Comparison of ENCODE assay signal across 8 cellular contexts in genomic region chrX:107119281-107119680, GRCh38. TPM values are rescaled to one million over a fixed set of nuclear protein-coding genes. Genes with fewer than 3 reads are reported as not detected.
A peak's percentile ranks its signal among the peaks of the same experiment; 100 is the strongest.
DNase-seq lines count a peak whose midpoint lies in the region; ATAC-seq, FAIRE-seq and TF ChIP-seq lines count a peak whose summit lies in the region.
"Had no signal": no experiment of that assay in that cellular context is flagged by ENCODE, and none has a peak within 500 bp of the region (broad histone marks: within the 10 kb centered on the region; RNA-seq: fewer than 3 reads in every experiment).

No MANE protein-coding gene starts in this region.

- peaks cover 6% of the 10 kb centered on the region for H3K4me1 ChIP-seq in endothelial cell of umbilical vein (ENCODE audit: control insufficient read depth, extremely low read depth, insufficient read depth, low read length)
- H3K4me1 ChIP-seq in psoas muscle, result no peaks in the 10 kb centered on the region

- H3K27me3 ChIP-seq in endothelial cell of umbilical vein (ENCODE audit: control insufficient read depth in 2 of 2, insufficient read depth in 2 of 2, low read length in 2 of 2) (no peaks in the 10 kb centered on the region), psoas muscle (ENCODE audit: insufficient read depth in 3 of 3, low read length in 2 of 3) (peaks cover 0 to 10% (median 0%) of the 10 kb centered on the region in 3 donors)

- H3K79me2 ChIP-seq in endothelial cell of umbilical vein (ENCODE audit: control insufficient read depth, insufficient read depth, low read length), result peaks cover 3% of the 10 kb centered on the region

- CTCF ChIA-PET in endothelial cell of umbilical vein (lab: Charles Lee), result no interaction called here

- TF ChIP-seq CTCF in endothelial cell of umbilical vein (IDR thresholded peaks at IDR 0.05; ENCODE audit: extremely low read depth in 1 of 2, insufficient read depth in 1 of 2, low read depth in 1 of 2, low read length in 2 of 2), result no peak
- no peak for TF ChIP-seq CTCF in psoas muscle (IDR thresholded peaks at IDR 0.05)

- FAIRE-seq in GM12892 (lab: Jason Lieb, UNC) (peak; percentile 24), endothelial cell of umbilical vein (lab: Jason Lieb, UNC) (no peak)
- FAIRE-seq: frontal cortex had no signal

- H3K4me2 ChIP-seq in endothelial cell of umbilical vein (ENCODE audit: insufficient read depth, low read length), result peak overlapping the region; percentile 80

- H2AFZ ChIP-seq in endothelial cell of umbilical vein (ENCODE audit: low read depth, low read length), result peak overlapping the region; percentile 98

- no peak for DNase-seq in GM12892 (ENCODE audit: insufficient read length)
- no peak for DNase-seq in SK-N-MC (ENCODE audit: low read depth, low spot score)
- no peak for DNase-seq in endothelial cell of umbilical vein (ENCODE audit: low read depth, low spot score)
- DNase-seq in psoas muscle, result no peak
- no peak for DNase-seq in OCI-M1 (lab: John Stamatoyannopoulos, UW)
- DNase-seq in nucleus accumbens (lab: John Stamatoyannopoulos, UW), result no peak
- DNase-seq in SK-N-DZ (ENCODE audit: low spot score), result no peak

- H3K36me3 ChIP-seq in SK-N-MC (ENCODE audit: insufficient read depth, low read length) (peaks cover 26% of the 10 kb centered on the region), endothelial cell of umbilical vein (ENCODE audit: control insufficient read depth in 2 of 2, extremely low read depth in 1 of 2, insufficient read depth in 2 of 2, low read length in 2 of 2) (peaks cover 0 to 4% of the 10 kb centered on the region in 2 experiments), psoas muscle (ENCODE audit: insufficient read depth in 1 of 2, low read depth in 1 of 2) (peaks cover 0 to 22% of the 10 kb centered on the region in 2 donors)

- no TSS peak for BruUV-seq in endothelial cell of umbilical vein (replicated peaks; lab: Mats Ljungman, UMichigan)

- dilution Hi-C loops in endothelial cell of umbilical vein (cut with MboI; ENCODE audit: extremely low pct_ligation_motif_present, low sequenced_read_pairs), result no loop called here

- H3K9me1 ChIP-seq in endothelial cell of umbilical vein (replicated peaks; ENCODE audit: control insufficient read depth, extremely low read depth, insufficient read depth, low read length), result no peaks in the 10 kb centered on the region

- WGBS in psoas muscle, 3 donors, result 74 to 100% (median 96%) methylated on average over 1 of the region's 1 CpG

- H4K20me1 ChIP-seq in endothelial cell of umbilical vein (replicated peaks; ENCODE audit: control insufficient read depth, extremely low read depth, insufficient read depth, low read length), result no peaks in the 10 kb centered on the region

- H3K9me3 ChIP-seq in SK-N-MC (ENCODE audit: low read depth, low read length) (no peaks in the 10 kb centered on the region), endothelial cell of umbilical vein (replicated peaks; ENCODE audit: control insufficient read depth, insufficient read depth, low read length) (no peaks in the 10 kb centered on the region), psoas muscle (no peaks in the 10 kb centered on the region)

- H3K4me3 ChIP-seq in SK-N-MC (peak overlapping the region; percentile 80), endothelial cell of umbilical vein (replicated peaks in 1 of 3; ENCODE audit: insufficient read depth in 1 of 3, low read depth in 1 of 3, low read length in 3 of 3) (no peak overlapping the region), psoas muscle (peak overlapping the region; percentile 76)

- H3K9ac ChIP-seq in SK-N-MC (ENCODE audit: insufficient read length), result no peak overlapping the region
- H3K9ac ChIP-seq in endothelial cell of umbilical vein (replicated peaks; ENCODE audit: extremely low read depth, insufficient read depth, low read length), result no peak overlapping the region

- intact Hi-C loops in endothelial cell of umbilical vein (cut with micrococcal nuclease), result loop anchor here (5.0 kb wide), 1 partner anchor 88 kb away; the partner anchor contains the start of genes DNAAF6 and NUP62CL
- intact Hi-C loops in psoas muscle (cut with DNase I), result loop anchor here in 1 of 2 donors (5.0 kb wide), 1 partner anchor 117 kb away; the partner anchor contains the start of gene MORC4

- H3K27ac ChIP-seq in SK-N-MC (no peak overlapping the region), endothelial cell of umbilical vein (ENCODE audit: insufficient read depth, low read depth, low read length) (no peak overlapping the region), psoas muscle (no peak overlapping the region)

- ATAC-seq in psoas muscle, result no peak

- TF ChIP-seq POLR2A in GM12892 (IDR thresholded peaks at IDR 0.05; ENCODE audit: low read depth, low read length) (no peak), endothelial cell of umbilical vein (IDR thresholded peaks at IDR 0.05; ENCODE audit: low read depth, low read length) (no peak)

- POLR2A ChIA-PET in endothelial cell of umbilical vein (lab: Charles Lee), result no interaction called here

TF ChIP-seq in endothelial cell of umbilical vein, 7 proteins besides CTCF, POLR2A, EP300 and RAD21:
- TF ChIP-seq MAX (IDR thresholded peaks at IDR 0.05; ENCODE audit: insufficient read depth, insufficient read length) (no peak), JUN (IDR thresholded peaks at IDR 0.05; ENCODE audit: borderline replicate concordance, insufficient read depth, insufficient read length, low read depth) (no peak), GATA2 (IDR thresholded peaks at IDR 0.05; ENCODE audit: insufficient read depth, insufficient read length, low read depth, low read length) (no peak)

RNA-seq across cellular contexts. Expression of gene RBM41, which starts 0.7 kb away (rescaled TPM):
- 10.3 TPM for polyA plus RNA-seq in GM12892 (2012; ENCODE audit: missing spikeins)
- 13.0 and 16.0 TPM in 2 replicates for total RNA-seq in endothelial cell of umbilical vein
- polyA plus RNA-seq in endothelial cell of umbilical vein, result 1.1 and 1.5 TPM in 2 replicates
- 3.4 and 3.8 TPM in 2 replicates for polyA plus RNA-seq in endothelial cell of umbilical vein (2011; cell fraction: cytosol; rRNA removed)
- 7.7 and 10.1 TPM in 2 replicates for polyA plus RNA-seq in endothelial cell of umbilical vein (2011; cell fraction: nucleus; rRNA removed)
- polyA plus RNA-seq in endothelial cell of umbilical vein (2012), result 7.7 and 8.6 TPM in 2 replicates
- 6.0 and 7.3 TPM in 2 replicates for polyA minus RNA-seq in endothelial cell of umbilical vein
- 8.8 TPM for polyA minus RNA-seq in endothelial cell of umbilical vein (2011; cell fraction: cytosol; rRNA and poly(A)+ RNA removed)
- polyA minus RNA-seq in endothelial cell of umbilical vein (2011; cell fraction: nucleus; rRNA and poly(A)+ RNA removed), result 18.7 and 19.3 TPM in 2 replicates
- 10 to 100 TPM; 10.4 to 14.6 (median 14.0) TPM for total RNA-seq in psoas muscle
- 10 to 100 TPM in 1 of 3 donors, 1 to 10 TPM in 2; 2.2 to 19.1 (median 5.6) TPM for polyA plus RNA-seq in psoas muscle
- polyA plus RNA-seq in SK-N-DZ (2014; cell fraction: cytosol; rRNA removed), result 14.2 and 14.8 TPM in 2 replicates
- polyA plus RNA-seq in SK-N-DZ (2014; cell fraction: nucleus; rRNA removed), result 49.6 and 73.5 TPM in 2 replicates

Comparison
In these comparisons a context has a peak if more than half of its experiments do, and no peak if none do; other contexts are left out.
1. H3K4me3 ChIP-seq: peak in SK-N-MC (single experiment) and psoas muscle (single experiment); none in endothelial cell of umbilical vein (0 of 3).